In the genomic region with DNA sequence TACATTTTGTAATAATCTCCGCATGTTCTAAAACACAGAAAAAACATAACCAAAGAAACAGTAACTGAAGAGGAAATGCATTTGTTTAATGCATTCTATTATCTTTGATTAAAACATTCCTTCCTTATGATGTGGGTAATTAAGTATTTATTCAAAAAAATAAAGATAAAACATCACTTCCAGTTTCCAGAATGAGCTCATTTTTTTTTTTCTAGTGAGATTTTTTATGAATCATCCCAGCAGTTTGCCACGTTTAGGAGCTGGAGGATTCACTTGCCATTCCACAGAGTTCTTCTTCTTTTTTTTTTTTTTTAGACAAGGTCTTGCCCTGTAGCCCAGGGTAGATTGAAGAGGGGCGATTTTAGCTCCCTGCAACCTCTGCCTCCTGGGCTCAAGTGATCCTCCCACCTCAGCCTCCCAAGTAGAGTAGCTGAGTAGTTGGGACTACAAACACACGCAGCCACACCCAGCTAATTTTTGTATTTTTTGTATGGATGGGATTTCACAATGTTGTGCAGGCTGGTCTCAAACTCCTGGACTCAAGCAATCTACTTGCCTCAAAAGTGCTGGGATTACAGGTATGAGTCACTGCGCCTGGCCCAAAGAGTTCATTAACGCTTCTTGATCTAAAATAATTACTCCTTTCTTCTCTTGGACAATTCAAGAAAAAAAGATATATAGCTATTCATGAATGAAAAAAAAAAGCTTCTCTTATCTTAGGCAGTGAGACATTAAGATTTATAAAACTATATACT, we compare ENCODE assay signal across 22 cellular contexts.
A peak's percentile ranks its signal among the peaks of the same experiment; 100 is the strongest.
DNase-seq lines count a peak whose midpoint lies in the region; TF ChIP-seq lines count a peak whose summit lies in the region.
"Had no signal": no experiment of that assay in that cellular context is flagged by ENCODE, and none has a peak within 500 bp of the region (broad histone marks: within the 10 kb centered on the region; RNA-seq: fewer than 3 reads in every experiment).

No MANE protein-coding gene starts in this region.

- H3K9ac ChIP-seq in adipocyte (ENCODE audit: low read length): peak overlapping the region; percentile 57

- no peak overlapping the region for H3K4me3 ChIP-seq in adipocyte (ENCODE audit: low read length)
- H3K4me3 ChIP-seq in fibroblast of pulmonary artery (replicated peaks; ENCODE audit: low read depth, low read length): no peak overlapping the region
- H3K4me3 ChIP-seq: A549, gastroesophageal sphincter, spleen, vagina had no signal

- DNase-seq in A172 (ENCODE audit: low spot score) (peak; percentile 85), HCEC 1CT (peak; percentile 31), adipocyte (ENCODE audit: low read depth) (peak; percentile 45), fibroblast of pulmonary artery (ENCODE audit: low read depth) (peak; percentile 33), NCI-H1694 (lab: John Stamatoyannopoulos, UW) (no peak), NCI-H2171 (lab: John Stamatoyannopoulos, UW) (no peak), NAMALWA (ENCODE audit: low spot score) (no peak), OCI-M2 (lab: John Stamatoyannopoulos, UW; ENCODE audit: unreplicated experiment) (no peak)
- DNase-seq: activated naive CD4-positive, alpha-beta T cell treated with Interleukin-2 at 50 U/mL for 16 hours; aorta; CD4-positive, alpha-beta T cell; DMS53; endodermal cell; left colon; NCI-H1436; NCI-H526 treated with DMSO at 0.1 percent for 48 hours; spleen; stimulated activated CD8-positive, alpha-beta memory T cell treated with anti-CD3 and anti-CD28 coated beads, Interleukin-4, amount 100 ng/mL, for 48 hours; T-helper 1 cell had no signal

- no peaks in the 10 kb centered on the region for H3K9me3 ChIP-seq in adipocyte (ENCODE audit: control insufficient read depth, low read length)
- H3K9me3 ChIP-seq: gastroesophageal sphincter, spleen, vagina had no signal

- no peak for TF ChIP-seq CTCF in fibroblast of pulmonary artery (IDR thresholded peaks at IDR 0.05; ENCODE audit: low read length, missing control alignments)

- H3K36me3 ChIP-seq in adipocyte (ENCODE audit: control insufficient read depth, insufficient read depth, low read length, severe bottlenecking): no peaks in the 10 kb centered on the region
- H3K36me3 ChIP-seq: gastroesophageal sphincter, spleen, vagina had no signal

- H3K27me3 ChIP-seq in adipocyte (replicated peaks; ENCODE audit: control insufficient read depth, insufficient read depth, low read length): no peaks in the 10 kb centered on the region
- H3K27me3 ChIP-seq: gastroesophageal sphincter, spleen, vagina had no signal

- H3K4me1 ChIP-seq in adipocyte (ENCODE audit: control insufficient read depth, insufficient read depth, low read length): peaks cover 39% of the 10 kb centered on the region
- H3K4me1 ChIP-seq: gastroesophageal sphincter, spleen, vagina had no signal

Comparison
In these comparisons a context has a peak if more than half of its experiments do, and no peak if none do; other contexts are left out.
1. DNase-seq: peak in A172 (single experiment), HCEC 1CT (single experiment), adipocyte (single experiment) and fibroblast of pulmonary artery (single experiment); none in NCI-H1694 (single experiment), NCI-H2171 (single experiment), NAMALWA (single experiment) and OCI-M2 (single experiment).